In the genomic region with DNA sequence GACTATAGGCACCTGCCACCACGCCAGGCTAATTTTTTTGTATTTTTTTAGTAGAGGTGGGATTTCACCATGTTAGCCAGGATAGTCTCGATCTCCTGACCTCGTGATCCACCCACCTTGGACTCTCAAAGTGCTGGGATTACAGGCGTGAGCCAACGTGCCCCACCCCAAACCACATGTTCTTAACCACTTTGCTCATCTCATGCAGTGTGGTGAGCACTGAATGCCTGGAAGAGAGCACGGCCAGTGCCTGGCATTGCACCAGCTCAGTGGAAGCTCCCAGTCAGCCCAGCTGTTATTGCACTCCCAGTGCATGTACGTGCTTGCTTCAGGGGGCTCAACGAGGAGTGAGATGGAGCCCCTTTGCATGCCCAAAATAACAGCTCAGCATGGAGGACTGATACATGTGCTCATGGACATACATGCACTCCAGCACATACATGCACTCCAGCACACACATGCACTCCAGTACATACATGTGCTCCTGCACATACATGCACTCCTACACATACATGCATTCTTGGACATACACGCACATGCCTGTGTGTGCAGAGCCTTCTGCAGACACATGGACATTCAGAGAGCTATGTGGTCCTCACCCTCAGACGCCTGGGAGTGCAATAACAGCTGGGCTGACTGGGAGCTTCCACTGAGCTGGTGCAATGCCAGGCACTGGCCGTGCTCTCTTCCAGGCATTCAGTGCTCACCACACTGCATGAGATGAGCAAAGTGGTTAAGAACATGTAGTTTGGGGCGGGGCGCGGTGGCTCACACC, we compare ENCODE assay signal across 14 cellular contexts. TPM values are rescaled to one million over a fixed set of nuclear protein-coding genes. Genes with fewer than 3 reads are reported as not detected.
DNase-seq lines count a peak whose midpoint lies in the region; ATAC-seq, FAIRE-seq and TF ChIP-seq lines count a peak whose summit lies in the region.
"Not testable (repeated sequence)": the region's sequence is repeated elsewhere in the genome, so short reads cannot be mapped to it uniquely, and the experiment has no call there.
"Had no signal": no experiment of that assay in that cellular context is flagged by ENCODE, and none has a peak within 500 bp of the region (broad histone marks: within the 10 kb centered on the region; RNA-seq: fewer than 3 reads in every experiment).

No MANE protein-coding gene starts in this region.

- intact Hi-C loops in MCF 10A (cut with micrococcal nuclease); sigmoid colon (cut with DNase I): not testable (repeated sequence)

- dilution Hi-C loops in keratinocyte (cut with MboI; ENCODE audit: extremely low pct_ligation_motif_present, low sequenced_read_pairs), result not testable (repeated sequence)

- not testable (repeated sequence) for H3K9ac ChIP-seq in keratinocyte (ENCODE audit: control insufficient read depth, extremely low read depth, insufficient read depth, low read length)

- H3K4me3 Mint-ChIP-seq in MCF 10A (ENCODE audit: unreplicated experiment), result not testable (repeated sequence)

- not testable (repeated sequence) for H3K4me3 ChIP-seq in RWPE2 (ENCODE audit: severe bottlenecking); keratinocyte (ENCODE audit: control insufficient read depth in 2 of 3, extremely low read depth in 1 of 3, insufficient read depth in 2 of 3, low read depth in 1 of 3, low read length in 3 of 3); sigmoid colon

- not testable (repeated sequence) for H4K20me1 ChIP-seq in keratinocyte (ENCODE audit: control insufficient read depth, extremely low read depth, insufficient read depth, low read length)

- POLR2A ChIA-PET in MCF 10A (lab: Yijun Ruan, JAX), result interaction anchor here (0.6 kb wide), 1 partner anchor 73 kb away, joined by 3 read pairs; no protein-coding TSS in a partner anchor

- H3K4me1 Mint-ChIP-seq in MCF 10A (ENCODE audit: insufficient read depth, unreplicated experiment), result not testable (repeated sequence)

- 50 to 82% methylated on average over 14 of the region's 14 CpGs for WGBS in sigmoid colon, 2 donors

- DNase-seq in DMS 273 (lab: John Stamatoyannopoulos, UW; ENCODE audit: unreplicated experiment) (peak; percentile 70), NCI-H1694 treated with DMSO at 0.1 percent for 48 hours (lab: John Stamatoyannopoulos, UW) (peak; percentile 43), MCF 10A (ENCODE audit: unreplicated experiment) (peak; percentile 51), sigmoid colon (peak; percentile 32)
- not testable (repeated sequence) for DNase-seq in RWPE2 (ENCODE audit: low spot score); keratinocyte (ENCODE audit: low read depth, low spot score)

- H3K36me3 ChIP-seq in RWPE2 (ENCODE audit: low read depth); keratinocyte (ENCODE audit: control insufficient read depth in 2 of 2, extremely low read depth in 1 of 2, insufficient read depth in 2 of 2, low read length in 2 of 2); sigmoid colon: not testable (repeated sequence)

- not testable (repeated sequence) for H3K27ac ChIP-seq in RWPE2 (ENCODE audit: poor library complexity, severe bottlenecking); keratinocyte (ENCODE audit: control insufficient read depth, insufficient read depth, low read length); sigmoid colon

- BruUV-seq in MCF 10A (replicated peaks; lab: Mats Ljungman, UMichigan), result not testable (repeated sequence)

- H3K4me2 ChIP-seq in keratinocyte (ENCODE audit: control insufficient read depth, extremely low read depth, insufficient read depth, low read depth, low read length), result not testable (repeated sequence)

- H2AFZ ChIP-seq in keratinocyte (ENCODE audit: control insufficient read depth, low read length), result not testable (repeated sequence)

- not testable (repeated sequence) for H3K27me3 ChIP-seq in RWPE2 (ENCODE audit: insufficient read depth, poor library complexity, severe bottlenecking); keratinocyte (ENCODE audit: control insufficient read depth, extremely low read depth, insufficient read depth, low read length); sigmoid colon

- not testable (repeated sequence) for H3K27me3 Mint-ChIP-seq in MCF 10A (ENCODE audit: insufficient read depth, unreplicated experiment)

- not testable (repeated sequence) for TF ChIP-seq CTCF in RWPE2 (IDR thresholded peaks at IDR 0.05; ENCODE audit: poor library complexity, severe bottlenecking); MCF 10A (IDR thresholded peaks at IDR 0.05; ENCODE audit: unreplicated experiment); keratinocyte (optimal IDR thresholded peaks at IDR 0.05 in 1 of 3, IDR thresholded peaks at IDR 0.05 in 1 of 3, conservative IDR thresholded peaks at IDR 0.05 in 1 of 3; ENCODE audit: extremely low read depth in 1 of 3, insufficient read depth in 2 of 3, low read length in 3 of 3); sigmoid colon (IDR thresholded peaks at IDR 0.05)

- H3K9me3 Mint-ChIP-seq in MCF 10A (ENCODE audit: unreplicated experiment), result not testable (repeated sequence)

- H3K36me3 Mint-ChIP-seq in MCF 10A (ENCODE audit: insufficient read depth, unreplicated experiment), result not testable (repeated sequence)

- ATAC-seq in RWPE2 (ENCODE audit: low read depth) (peak; percentile 61), esophagus mucosa (peak; percentile 63)

- CTCF ChIA-PET in MCF 10A (lab: Yijun Ruan, JAX), result interaction anchor here (0.5 to 4.0 kb wide), 6 partner anchors 10 to 1288 kb away, joined by 3 to 16 read pairs (median 3); no protein-coding TSS in a partner anchor

- H3K9me1 ChIP-seq in keratinocyte (ENCODE audit: control insufficient read depth, extremely low read depth, insufficient read depth, low read length), result not testable (repeated sequence)

- not testable (repeated sequence) for TF ChIP-seq EP300 in sigmoid colon (IDR thresholded peaks at IDR 0.05)

- H3K4me1 ChIP-seq in RWPE2 (ENCODE audit: insufficient read depth, poor library complexity, severe bottlenecking); keratinocyte (ENCODE audit: control insufficient read depth, extremely low read depth, insufficient read depth, low read length); sigmoid colon: not testable (repeated sequence)

- TF ChIP-seq POLR2A in sigmoid colon (IDR thresholded peaks at IDR 0.05), result not testable (repeated sequence)

- not testable (repeated sequence) for H3K9me3 ChIP-seq in RWPE2 (ENCODE audit: severe bottlenecking); keratinocyte (ENCODE audit: control insufficient read depth, low read depth, low read length); sigmoid colon

- H3K79me2 ChIP-seq in keratinocyte (ENCODE audit: control insufficient read depth, insufficient read depth, low read length), result not testable (repeated sequence)

- peak; percentile 57 for FAIRE-seq in keratinocyte (lab: Jason Lieb, UNC)

- H3K27ac Mint-ChIP-seq in MCF 10A (ENCODE audit: low read depth, unreplicated experiment), result not testable (repeated sequence)

RNA-seq across cellular contexts. Expression of a gene that starts 26.1 kb away (rescaled TPM):
- total RNA-seq in MCF 10A (2022), result not detected in 2 replicates
- not detected for total RNA-seq in esophagus mucosa
- polyA plus RNA-seq in keratinocyte, result not detected in 3 replicates
- polyA plus RNA-seq in keratinocyte (2011; ENCODE audit: low read depth), result not detected
- not detected in 2 replicates for polyA plus RNA-seq in keratinocyte (2011; cell fraction: cytosol; rRNA removed)
- polyA plus RNA-seq in keratinocyte (2011; cell fraction: nucleus; rRNA removed), result 0.03 TPM in 1 of 2 replicates, not detected in the other
- polyA plus RNA-seq in keratinocyte (2012; ENCODE audit: low replicate concordance), result not detected in 2 replicates
- not detected in 3 replicates for polyA minus RNA-seq in keratinocyte
- not detected for polyA minus RNA-seq in keratinocyte (2011; cell fraction: cytosol; rRNA and poly(A)+ RNA removed)
- not detected in 2 replicates for polyA minus RNA-seq in keratinocyte (2011; cell fraction: nucleus; rRNA and poly(A)+ RNA removed)
- not detected for total RNA-seq in sigmoid colon
- not detected for polyA plus RNA-seq in sigmoid colon
- total RNA-seq: A172; Caco-2; CD4-positive, alpha-beta T cell; Daoy; GM23338; HT-29 had no signal
- polyA plus RNA-seq: BJ, GM23338 had no signal
